Comparison of ENCODE assay signal across 18 cellular contexts in the genomic region with DNA sequence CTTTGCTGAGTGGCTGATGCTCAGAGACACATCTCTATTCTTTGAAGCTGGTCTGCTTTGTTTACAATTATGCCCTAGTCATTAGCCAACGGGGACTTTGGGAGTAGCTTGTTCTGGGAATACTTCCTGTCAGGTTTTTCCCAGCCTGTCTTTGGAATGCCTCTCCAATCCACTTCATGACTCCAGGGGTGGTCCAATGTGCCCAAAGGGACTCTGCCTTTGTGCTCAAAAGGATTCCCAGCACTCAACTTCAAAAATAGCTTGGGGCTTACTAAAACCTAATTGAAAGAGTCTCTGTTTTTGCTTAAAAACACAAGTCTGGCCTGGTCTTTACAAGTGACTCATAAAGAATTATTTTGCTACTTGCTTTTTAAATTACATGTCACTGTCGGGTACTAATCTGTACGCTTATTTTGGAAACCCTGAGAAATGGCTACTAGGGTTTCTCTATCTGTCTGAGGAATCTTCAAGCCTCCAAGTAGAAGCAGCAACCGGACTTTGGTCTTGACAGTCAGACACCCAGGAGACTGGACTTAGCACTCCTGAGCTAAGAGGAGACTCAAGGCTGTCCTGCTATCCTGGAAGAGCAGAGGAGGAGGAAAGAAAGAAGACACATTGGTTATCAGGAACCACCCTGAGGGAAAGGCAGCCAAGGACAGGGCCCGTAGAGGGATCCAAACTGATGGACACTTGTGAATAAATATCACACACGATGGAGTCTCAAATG. TPM values are rescaled to one million over a fixed set of nuclear protein-coding genes. Genes with fewer than 3 reads are reported as not detected.
DNase-seq lines count a peak whose midpoint lies in the region; ATAC-seq, FAIRE-seq and TF ChIP-seq lines count a peak whose summit lies in the region.
"Had no signal": no experiment of that assay in that cellular context is flagged by ENCODE, and none has a peak within 500 bp of the region (broad histone marks: within the 10 kb centered on the region; RNA-seq: fewer than 3 reads in every experiment).

No MANE protein-coding gene starts in this region.

- no peaks in the 10 kb centered on the region for H3K27me3 Mint-ChIP-seq in astrocyte (ENCODE audit: low read depth, unreplicated experiment)

- no peaks in the 10 kb centered on the region for H3K36me3 Mint-ChIP-seq in astrocyte (ENCODE audit: low read depth, unreplicated experiment)
- H3K36me3 Mint-ChIP-seq: memory B cell had no signal

- H3K4me3 Mint-ChIP-seq in astrocyte (ENCODE audit: unreplicated experiment), result no peak overlapping the region
- H3K4me3 Mint-ChIP-seq: dendritic cell treated with granulocyte-macrophage colony-stimulating factor and Interleukin-4, amounts not matched to agents 40 ng/mL and 50 ng/mL, for 4 days; memory B cell had no signal

- H3K27me3 ChIP-seq in astrocyte (ENCODE audit: insufficient read depth, low read length) (no peaks in the 10 kb centered on the region), foreskin keratinocyte (no peaks in the 10 kb centered on the region)
- H3K27me3 ChIP-seq: esophagus muscularis mucosa, Peyer's patch, vagina had no signal

- peaks cover 9% of the 10 kb centered on the region for H3K4me1 Mint-ChIP-seq in astrocyte (ENCODE audit: low read depth, unreplicated experiment)
- H3K4me1 Mint-ChIP-seq: memory B cell had no signal

- H3K79me2 ChIP-seq in astrocyte (ENCODE audit: insufficient read depth, low read length), result no peaks in the 10 kb centered on the region

- ATAC-seq in foreskin keratinocyte, result no peak

- H2AFZ ChIP-seq in astrocyte (ENCODE audit: low read depth, low read length), result peak overlapping the region; percentile 3

- H3K4me3 ChIP-seq in AG10803 (ENCODE audit: low read length) (no peak overlapping the region), astrocyte (ENCODE audit: insufficient read depth, low read depth, low read length) (no peak overlapping the region)
- H3K4me3 ChIP-seq: esophagus muscularis mucosa, Peyer's patch, vagina had no signal

- FAIRE-seq in astrocyte (lab: Jason Lieb, UNC), result no peak

- H4K20me1 ChIP-seq in astrocyte (ENCODE audit: insufficient read depth, low read length), result no peaks in the 10 kb centered on the region

- H3K4me1 ChIP-seq in astrocyte (ENCODE audit: insufficient read depth, low read length) (no peaks in the 10 kb centered on the region), foreskin keratinocyte (peaks cover 16% of the 10 kb centered on the region)
- H3K4me1 ChIP-seq: esophagus muscularis mucosa, vagina had no signal

- DNase-seq in AG10803 (ENCODE audit: low read depth) (peak; percentile 58), GM04503 (ENCODE audit: low read depth) (peak; percentile 32), astrocyte (ENCODE audit: low read depth) (peak; percentile 30), islet precursor cell (peak; percentile 96), foreskin keratinocyte (no peak), DMS153 treated with DMSO at 0.1 percent for 48 hours (lab: John Stamatoyannopoulos, UW; ENCODE audit: unreplicated experiment) (no peak), cerebellum (ENCODE audit: low spot score) (no peak), LoVo (ENCODE audit: low spot score) (no peak)
- DNase-seq: DMS153; NCI-H1048; NCI-H524; nucleus accumbens; stimulated activated naive CD4-positive, alpha-beta T cell had no signal

- H3K9ac ChIP-seq in astrocyte (ENCODE audit: low read length), result no peak overlapping the region

- H3K9me3 Mint-ChIP-seq in astrocyte (ENCODE audit: unreplicated experiment), result no peaks in the 10 kb centered on the region
- H3K9me3 Mint-ChIP-seq: dendritic cell treated with granulocyte-macrophage colony-stimulating factor and Interleukin-4, amounts not matched to agents 40 ng/mL and 50 ng/mL, for 4 days; memory B cell had no signal

- no peak overlapping the region for H3K4me2 ChIP-seq in astrocyte (ENCODE audit: low read length)

- H3K27ac ChIP-seq in astrocyte (ENCODE audit: low read depth, low read length) (no peak overlapping the region), foreskin keratinocyte (no peak overlapping the region)
- H3K27ac ChIP-seq: Peyer's patch, vagina had no signal

- TF ChIP-seq CTCF in AG10803 (conservative IDR thresholded peaks at IDR 0.05; ENCODE audit: low read length) (no peak), astrocyte (IDR thresholded peaks at IDR 0.05; ENCODE audit: insufficient read depth, low read depth, low read length) (no peak), foreskin keratinocyte (conservative IDR thresholded peaks at IDR 0.05) (no peak)

- no peaks in the 10 kb centered on the region for H3K9me3 ChIP-seq in astrocyte (ENCODE audit: insufficient read depth, low read depth, low read length)
- H3K9me3 ChIP-seq: esophagus muscularis mucosa, Peyer's patch, vagina had no signal

- no peaks in the 10 kb centered on the region for H3K36me3 ChIP-seq in astrocyte (ENCODE audit: insufficient read depth, low read length)
- H3K36me3 ChIP-seq: esophagus muscularis mucosa, Peyer's patch, vagina had no signal

- no peak overlapping the region for H3K27ac Mint-ChIP-seq in astrocyte (ENCODE audit: unreplicated experiment)
- H3K27ac Mint-ChIP-seq: dendritic cell treated with granulocyte-macrophage colony-stimulating factor and Interleukin-4, amounts not matched to agents 40 ng/mL and 50 ng/mL, for 4 days; memory B cell had no signal

RNA-seq across cellular contexts. Expression of a gene that starts 20.7 kb away (rescaled TPM):
- total RNA-seq in astrocyte (41.2 and 43.9 TPM in 2 replicates), foreskin keratinocyte (126 and 138 TPM in 2 replicates), cerebellum (20.3 TPM)
- polyA plus RNA-seq in foreskin keratinocyte, result 80.4 and 82.7 TPM in 2 replicates

Comparison
In these comparisons a context has a peak if more than half of its experiments do, and no peak if none do; other contexts are left out.
1. DNase-seq: peak in AG10803 (single experiment), GM04503 (single experiment), astrocyte (single experiment) and islet precursor cell (single experiment); none in foreskin keratinocyte (0 of 2), DMS153 treated with DMSO at 0.1 percent for 48 hours (single experiment), cerebellum (single experiment) and LoVo (single experiment).